11 cellular contexts compared by ENCODE assay signal in genomic region chr11:417652-418342, GRCh38. TPM values are rescaled to one million over a fixed set of nuclear protein-coding genes. Genes with fewer than 3 reads are reported as not detected.
DNase-seq lines count a peak whose midpoint lies in the region; ATAC-seq, FAIRE-seq and TF ChIP-seq lines count a peak whose summit lies in the region.
"Had no signal": no experiment of that assay in that cellular context is flagged by ENCODE, and none has a peak within 500 bp of the region (broad histone marks: within the 10 kb centered on the region; RNA-seq: fewer than 3 reads in every experiment).

No MANE protein-coding gene starts in this region.

- no peaks in the 10 kb centered on the region for H3K9me3 ChIP-seq in HUES64 (ENCODE audit: insufficient read depth, low read depth, low read length)
- H3K9me3 ChIP-seq in ectodermal cell (ENCODE audit: control insufficient read depth, low read length) = no peaks in the 10 kb centered on the region

- H3K4me3 ChIP-seq in HUES64 (ENCODE audit: low read length) (peak overlapping the region; percentile 68), ectodermal cell (ENCODE audit: insufficient read depth, low read depth, low read length) (peak overlapping the region; percentile 41)

- DNase-seq in natural killer cell treated with Interleukin-12 subunit alpha and Interleukin-12 subunit beta and Interleukin-15 and Interleukin-18, amount 100 ng/mL, for 72 hours (ENCODE audit: low spot score) = peak; percentile 59
- no peak for DNase-seq in NCI-H1436 treated with DMSO at 0.1 percent for 48 hours (lab: John Stamatoyannopoulos, UW)
- no peak for DNase-seq in RCC 7860 (ENCODE audit: low spot score)
- DNase-seq: activated CD4-positive, alpha-beta T cell treated with anti-CD3 and anti-CD28 coated beads, Interleukin-2, amount 50 U/mL, for 4 hours; DND-41 had no signal

- H3K27ac Mint-ChIP-seq in natural killer cell treated with Interleukin-12 subunit alpha and Interleukin-12 subunit beta and Interleukin-15 and Interleukin-18, amount 100 ng/mL, for 72 hours = peak overlapping the region in 1 of 2 donors; percentile 74

- ATAC-seq in natural killer cell treated with Interleukin-12 subunit alpha and Interleukin-12 subunit beta and Interleukin-15 and Interleukin-18, amount 100 ng/mL, for 72 hours = no peak
- ATAC-seq in HG03442 (IDR thresholded peaks at IDR 0.05; ENCODE audit: unreplicated experiment) (no peak), HG02759 (IDR thresholded peaks at IDR 0.05; ENCODE audit: unreplicated experiment) (no peak)

- H3K4me1 Mint-ChIP-seq in natural killer cell treated with Interleukin-12 subunit alpha and Interleukin-12 subunit beta and Interleukin-15 and Interleukin-18, amount 100 ng/mL, for 72 hours (ENCODE audit: low read depth in 2 of 2) = peaks cover 25 to 28% of the 10 kb centered on the region in 2 donors

- H3K36me3 ChIP-seq in HUES64 (ENCODE audit: insufficient read depth, low read length) (no peaks in the 10 kb centered on the region), ectodermal cell (ENCODE audit: control insufficient read depth, insufficient read depth, low read length) (no peaks in the 10 kb centered on the region)

- WGBS in HUES64 = 73% methylated on average over 19 of the region's 19 CpGs
- 76 to 77% methylated on average over 19 of the region's 19 CpGs for WGBS in ectodermal cell, 2 experiments

- no peaks in the 10 kb centered on the region for H3K27me3 Mint-ChIP-seq in natural killer cell treated with Interleukin-12 subunit alpha and Interleukin-12 subunit beta and Interleukin-15 and Interleukin-18, amount 100 ng/mL, for 72 hours

- H3K4me1 ChIP-seq in HUES64 (ENCODE audit: insufficient read depth, low read length) (0 out of 2 replicates have a peak, but pooled peaks cover 3% of the 10 kb centered on the region), ectodermal cell (ENCODE audit: control insufficient read depth, insufficient read depth, low read length) (peaks cover 6% of the 10 kb centered on the region)

- peaks cover 34% of the 10 kb centered on the region for H3K27me3 ChIP-seq in HUES64 (ENCODE audit: insufficient read depth, low read length)
- H3K27me3 ChIP-seq in ectodermal cell (ENCODE audit: control insufficient read depth, insufficient read depth, low read length, poor library complexity, severe bottlenecking) = peaks cover 63% of the 10 kb centered on the region

- H3K9me3 Mint-ChIP-seq in natural killer cell treated with Interleukin-12 subunit alpha and Interleukin-12 subunit beta and Interleukin-15 and Interleukin-18, amount 100 ng/mL, for 72 hours = no peaks in the 10 kb centered on the region

- FAIRE-seq in RCC 7860 (lab: Jason Lieb, UNC) = no peak

- H3K4me3 Mint-ChIP-seq in natural killer cell treated with Interleukin-12 subunit alpha and Interleukin-12 subunit beta and Interleukin-15 and Interleukin-18, amount 100 ng/mL, for 72 hours = no peak overlapping the region

- peak overlapping the region; percentile 65; the same call in 1 of the 2 replicates for H3K9ac ChIP-seq in HUES64 (ENCODE audit: low read depth, low read length)

- no peaks in the 10 kb centered on the region for H3K36me3 Mint-ChIP-seq in natural killer cell treated with Interleukin-12 subunit alpha and Interleukin-12 subunit beta and Interleukin-15 and Interleukin-18, amount 100 ng/mL, for 72 hours

- peak overlapping the region; percentile 71 for H3K27ac ChIP-seq in 22Rv1
- H3K27ac ChIP-seq in HUES64 (ENCODE audit: low read depth, low read length) = no peak overlapping the region
- no peak overlapping the region for H3K27ac ChIP-seq in ectodermal cell (ENCODE audit: insufficient read depth, low read depth, low read length, poor library complexity, severe bottlenecking)

- TF ChIP-seq CTCF in 22Rv1 (IDR thresholded peaks at IDR 0.05) = no peak

RNA-seq across cellular contexts. Expression of gene SIGIRR, which starts 3.0 kb away (rescaled TPM):
- polyA plus RNA-seq in HUES64 (2013, experiment 1 of 2) = 18.0 TPM
- polyA plus RNA-seq in HUES64 (2013, experiment 2 of 2) = 18.8 TPM
- 9.8 TPM for polyA plus RNA-seq in ectodermal cell (2013, experiment 1 of 4)
- polyA plus RNA-seq in ectodermal cell (2013, experiment 2 of 4) = 9.1 TPM
- polyA plus RNA-seq in ectodermal cell (2013, experiment 3 of 4) = 11.8 TPM
- 12.1 TPM for polyA plus RNA-seq in ectodermal cell (2013, experiment 4 of 4)
- 10 to 100 TPM; 39.0 to 44.9 TPM for total RNA-seq in natural killer cell treated with Interleukin-12 subunit alpha and Interleukin-12 subunit beta and Interleukin-15 and Interleukin-18, amount 100 ng/mL, for 72 hours

RNA-seq across cellular contexts. Expression of gene PKP3, which starts 23.8 kb away (rescaled TPM):
- polyA plus RNA-seq in HUES64 (2013, experiment 1 of 2) = 1.4 TPM
- polyA plus RNA-seq in HUES64 (2013, experiment 2 of 2) = 1.6 TPM
- polyA plus RNA-seq in ectodermal cell (2013, experiment 1 of 4) = 0.19 TPM
- 0.89 TPM for polyA plus RNA-seq in ectodermal cell (2013, experiment 2 of 4)
- 0.96 TPM for polyA plus RNA-seq in ectodermal cell (2013, experiment 3 of 4)
- polyA plus RNA-seq in ectodermal cell (2013, experiment 4 of 4) = 0.36 TPM
- not detected for total RNA-seq in natural killer cell treated with Interleukin-12 subunit alpha and Interleukin-12 subunit beta and Interleukin-15 and Interleukin-18, amount 100 ng/mL, for 72 hours

RNA-seq across cellular contexts. Expression of gene ANO9, which starts 24.0 kb away (rescaled TPM):
- 2.9 TPM for polyA plus RNA-seq in HUES64 (2013, experiment 1 of 2)
- 3.7 TPM for polyA plus RNA-seq in HUES64 (2013, experiment 2 of 2)
- 4.3 TPM for polyA plus RNA-seq in ectodermal cell (2013, experiment 1 of 4)
- 4.3 TPM for polyA plus RNA-seq in ectodermal cell (2013, experiment 2 of 4)
- 2.7 TPM for polyA plus RNA-seq in ectodermal cell (2013, experiment 3 of 4)
- 3.6 TPM for polyA plus RNA-seq in ectodermal cell (2013, experiment 4 of 4)
- 1 to 10 TPM; 2.4 to 6.7 TPM for total RNA-seq in natural killer cell treated with Interleukin-12 subunit alpha and Interleukin-12 subunit beta and Interleukin-15 and Interleukin-18, amount 100 ng/mL, for 72 hours
- total RNA-seq: LHCN-M2 had no signal

RNA-seq across cellular contexts. Expression of gene PTDSS2, which starts 32.3 kb away (rescaled TPM):
- polyA plus RNA-seq in HUES64 (2013, experiment 1 of 2) = 25.7 TPM
- 24.5 TPM for polyA plus RNA-seq in HUES64 (2013, experiment 2 of 2)
- polyA plus RNA-seq in ectodermal cell (2013, experiment 1 of 4) = 52.6 TPM
- polyA plus RNA-seq in ectodermal cell (2013, experiment 2 of 4) = 51.0 TPM
- 35.5 TPM for polyA plus RNA-seq in ectodermal cell (2013, experiment 3 of 4)
- 40.6 TPM for polyA plus RNA-seq in ectodermal cell (2013, experiment 4 of 4)
- total RNA-seq in natural killer cell treated with Interleukin-12 subunit alpha and Interleukin-12 subunit beta and Interleukin-15 and Interleukin-18, amount 100 ng/mL, for 72 hours = 10 to 100 TPM; 20.6 to 56.9 TPM

RNA-seq across cellular contexts. Expression of gene B4GALNT4, which starts 48.5 kb away (rescaled TPM):
- 51.8 TPM for polyA plus RNA-seq in HUES64 (2013, experiment 1 of 2)
- 48.1 TPM for polyA plus RNA-seq in HUES64 (2013, experiment 2 of 2)
- polyA plus RNA-seq in ectodermal cell (2013, experiment 1 of 4) = 125 TPM
- 133 TPM for polyA plus RNA-seq in ectodermal cell (2013, experiment 2 of 4)
- polyA plus RNA-seq in ectodermal cell (2013, experiment 3 of 4) = 120 TPM
- polyA plus RNA-seq in ectodermal cell (2013, experiment 4 of 4) = 119 TPM
- total RNA-seq in natural killer cell treated with Interleukin-12 subunit alpha and Interleukin-12 subunit beta and Interleukin-15 and Interleukin-18, amount 100 ng/mL, for 72 hours = under 1 TPM in 1 of 2 donors, not detected in 1; 0.50 TPM
